In the genomic region with DNA sequence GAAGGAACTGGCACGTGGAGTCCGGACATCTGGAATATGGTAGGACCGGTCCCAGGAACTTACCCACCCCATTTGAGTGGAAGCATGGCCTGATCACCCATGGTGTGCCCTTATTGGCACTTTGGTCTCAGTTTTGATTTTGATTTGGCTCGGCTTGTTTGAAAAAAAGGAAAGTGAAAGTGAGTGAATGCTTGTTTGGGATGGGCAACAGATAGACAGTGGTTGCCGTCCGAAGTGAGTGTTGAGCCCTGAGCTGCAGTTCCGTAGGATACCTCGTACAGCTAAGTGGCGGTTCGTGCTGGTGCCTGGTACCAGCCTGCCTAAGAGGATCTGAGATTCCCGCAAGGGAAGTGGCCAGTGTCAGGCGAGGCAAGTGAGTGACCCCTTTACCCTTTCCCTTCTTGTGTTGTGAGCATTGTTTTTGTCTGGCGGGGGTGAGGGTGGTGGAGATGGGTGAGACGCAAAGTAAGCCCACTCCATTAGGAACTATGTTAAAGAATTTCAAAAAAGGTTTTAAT, we compare ENCODE assay signal across 13 cellular contexts.
DNase-seq lines count a peak whose midpoint lies in the region; ATAC-seq and TF ChIP-seq lines count a peak whose summit lies in the region.
"Had no signal": no experiment of that assay in that cellular context is flagged by ENCODE, and none has a peak within 500 bp of the region (broad histone marks: within the 10 kb centered on the region; RNA-seq: fewer than 3 reads in every experiment).

No MANE protein-coding gene starts in this region.

- TF ChIP-seq CTCF in right atrium auricular region (IDR thresholded peaks at IDR 0.05) (no peak), esophagus muscularis mucosa (IDR thresholded peaks at IDR 0.05) (no peak)
- no peak for TF ChIP-seq CTCF in activated CD8-positive, alpha-beta T cell treated with anti-CD3 and anti-CD28 coated beads for 36 hours (IDR thresholded peaks at IDR 0.05)

- H3K4me3 Mint-ChIP-seq in activated CD8-positive, alpha-beta T cell treated with anti-CD3 and anti-CD28 coated beads for 36 hours: no peak overlapping the region

- TF ChIP-seq POLR2A in esophagus muscularis mucosa (IDR thresholded peaks at IDR 0.05; ENCODE audit: low read depth): no peak

- POLR2A ChIA-PET in activated CD8-positive, alpha-beta T cell treated with anti-CD3 and anti-CD28 coated beads for 36 hours (lab: Charles Lee): no interaction called here

- H3K27me3 Mint-ChIP-seq in activated CD8-positive, alpha-beta T cell treated with anti-CD3 and anti-CD28 coated beads for 36 hours: no peaks in the 10 kb centered on the region

- H3K9me3 ChIP-seq in right atrium auricular region (no peaks in the 10 kb centered on the region), esophagus muscularis mucosa (peaks cover 0 to 12% (median 4%) of the 10 kb centered on the region in 4 donors)

- intact Hi-C loops in cardiac septum (cut with DNase I): no loop called here
- intact Hi-C loops in esophagus muscularis mucosa (cut with DNase I): no loop called here
- intact Hi-C loops in activated CD8-positive, alpha-beta T cell treated with anti-CD3 and anti-CD28 coated beads for 36 hours (cut with micrococcal nuclease): no loop called here

- H3K4me1 ChIP-seq in right atrium auricular region (no peaks in the 10 kb centered on the region), esophagus muscularis mucosa (no peaks in the 10 kb centered on the region)
- H3K4me1 ChIP-seq: BLaER1 had no signal

- peak; percentile 23 for DNase-seq in right atrium auricular region (ENCODE audit: low spot score)
- no peak for DNase-seq in cardiac septum (ENCODE audit: low spot score)
- peak; percentile 90 for DNase-seq in MV-4-11 (lab: John Stamatoyannopoulos, UW)
- DNase-seq in esophagus muscularis mucosa (ENCODE audit: extremely low spot score): peak; percentile 62
- DNase-seq in activated CD8-positive, alpha-beta T cell treated with anti-CD3 and anti-CD28 coated beads for 36 hours: no peak
- no peak for DNase-seq in NCI-H2107 (lab: John Stamatoyannopoulos, UW)
- DNase-seq: 8988T, AML-193, DMS 273 treated with DMSO at 0.1 percent for 48 hours, GM23248 had no signal

- H3K36me3 ChIP-seq in right atrium auricular region (no peaks in the 10 kb centered on the region), esophagus muscularis mucosa (no peaks in the 10 kb centered on the region)
- H3K36me3 ChIP-seq: BLaER1 had no signal

- TF ChIP-seq EP300 in esophagus muscularis mucosa (IDR thresholded peaks at IDR 0.05): no peak

- H3K27ac Mint-ChIP-seq in activated CD8-positive, alpha-beta T cell treated with anti-CD3 and anti-CD28 coated beads for 36 hours: no peak overlapping the region

- ATAC-seq in HG02840 (IDR thresholded peaks at IDR 0.05; ENCODE audit: low FRiP score, unreplicated experiment): no peak
- no peak for ATAC-seq in activated CD8-positive, alpha-beta T cell treated with anti-CD3 and anti-CD28 coated beads for 36 hours
- ATAC-seq: GM12878 had no signal

- peaks cover 14% of the 10 kb centered on the region for H3K9me3 Mint-ChIP-seq in activated CD8-positive, alpha-beta T cell treated with anti-CD3 and anti-CD28 coated beads for 36 hours

- no peaks in the 10 kb centered on the region for H3K27me3 ChIP-seq in right atrium auricular region
- H3K27me3 ChIP-seq in esophagus muscularis mucosa: no peaks in the 10 kb centered on the region
- H3K27me3 ChIP-seq: BLaER1 had no signal

- 95% methylated on average over 13 of the region's 14 CpGs for WGBS in esophagus muscularis mucosa

- H3K27ac ChIP-seq in right atrium auricular region (no peak overlapping the region), esophagus muscularis mucosa (replicated peaks in 1 of 4) (no peak overlapping the region)
- H3K27ac ChIP-seq: BLaER1, GM23248 had no signal

- no peaks in the 10 kb centered on the region for H3K4me1 Mint-ChIP-seq in activated CD8-positive, alpha-beta T cell treated with anti-CD3 and anti-CD28 coated beads for 36 hours (ENCODE audit: low read depth)

- peaks cover 2% of the 10 kb centered on the region for H3K36me3 Mint-ChIP-seq in activated CD8-positive, alpha-beta T cell treated with anti-CD3 and anti-CD28 coated beads for 36 hours (ENCODE audit: low read depth)

- H3K4me3 ChIP-seq in right atrium auricular region: no peak overlapping the region
- no peak overlapping the region for H3K4me3 ChIP-seq in esophagus muscularis mucosa
- H3K4me3 ChIP-seq: BLaER1, GM12878, GM23248 had no signal

- CTCF ChIA-PET in activated CD8-positive, alpha-beta T cell treated with anti-CD3 and anti-CD28 coated beads for 36 hours (lab: Charles Lee): no interaction called here

Comparison
In these comparisons a context has a peak if more than half of its experiments do, and no peak if none do; other contexts are left out.
1. DNase-seq: peak in right atrium auricular region (single experiment), MV-4-11 (single experiment) and esophagus muscularis mucosa (single experiment); none in cardiac septum (single experiment), activated CD8-positive, alpha-beta T cell treated with anti-CD3 and anti-CD28 coated beads for 36 hours (single experiment) and NCI-H2107 (single experiment).